ENCODE assay signal across 8 cellular contexts in the genomic region with DNA sequence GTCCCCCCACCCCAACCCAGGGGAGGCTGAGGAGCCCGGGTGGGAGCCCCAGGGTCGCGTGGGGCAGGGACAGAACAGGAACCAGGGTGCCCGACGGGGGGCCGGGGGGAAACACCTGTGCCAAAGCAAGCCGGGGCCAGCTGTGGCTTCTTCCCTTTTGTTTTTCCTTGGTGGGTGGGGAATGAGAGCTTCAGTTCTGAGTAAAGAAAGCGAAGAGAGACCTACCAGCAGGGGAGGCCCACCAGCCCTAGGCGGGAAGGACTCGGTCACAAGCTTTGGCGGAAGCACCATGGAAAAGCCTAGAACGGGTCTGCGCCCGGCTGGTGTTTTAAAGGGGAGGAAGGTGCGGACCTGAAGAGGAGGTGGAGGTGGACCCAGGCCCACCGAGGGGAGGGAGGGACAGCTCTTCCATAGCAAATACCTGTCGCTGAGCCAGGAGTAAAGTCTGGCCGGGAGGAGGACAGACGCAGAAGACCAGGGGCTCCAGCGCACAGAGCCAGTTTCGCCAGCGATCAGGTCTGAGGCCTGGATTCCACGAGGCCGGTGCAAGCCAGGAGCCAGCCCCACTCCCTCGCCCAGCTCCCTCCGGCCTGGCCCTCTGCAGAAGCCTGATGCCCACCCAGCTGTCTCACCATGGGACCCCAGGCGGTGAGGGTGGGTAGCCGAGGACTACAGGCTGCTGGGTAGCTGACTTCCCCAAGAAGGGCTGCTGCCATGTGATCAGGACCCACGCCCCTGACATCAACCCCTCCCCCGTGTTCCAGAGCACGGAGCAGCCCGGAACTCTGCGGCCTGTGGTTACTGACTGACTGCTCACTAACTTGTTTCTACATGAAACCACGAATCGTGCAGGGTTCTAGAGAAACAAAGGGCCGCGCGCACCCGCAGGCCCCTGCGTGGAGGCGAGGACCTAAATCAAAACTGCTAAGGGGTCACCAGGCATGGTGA. TPM values are rescaled to one million over a fixed set of nuclear protein-coding genes. Genes with fewer than 3 reads are reported as not detected.
DNase-seq lines count a peak whose midpoint lies in the region; ATAC-seq and TF ChIP-seq lines count a peak whose summit lies in the region.

No MANE protein-coding gene starts in this region.

- no peaks in the 10 kb centered on the region for H3K9me3 ChIP-seq in vagina

- H3K27ac Mint-ChIP-seq in glutamatergic neuron (ENCODE audit: unreplicated experiment) (peak overlapping the region; percentile 53), progenitor cell of endocrine pancreas (peak overlapping the region; percentile 90)

- TF ChIP-seq CTCF in glutamatergic neuron (IDR thresholded peaks at IDR 0.05; ENCODE audit: partially characterized antibody, unreplicated experiment), result no peak
- TF ChIP-seq CTCF in progenitor cell of endocrine pancreas (IDR thresholded peaks at IDR 0.05; ENCODE audit: unreplicated experiment), result no peak
- TF ChIP-seq CTCF in vagina (IDR thresholded peaks at IDR 0.05), result no peak

- H3K36me3 ChIP-seq in vagina, result no peaks in the 10 kb centered on the region

- intact Hi-C loops in vagina (cut with DNase I), result loop anchor here (10.0 kb wide), 1 partner anchor 391 kb away; no protein-coding TSS in a partner anchor

- H3K4me3 ChIP-seq in vagina, result peak overlapping the region; percentile 96 to 97

- no peaks in the 10 kb centered on the region for H3K27me3 ChIP-seq in vagina

- H3K27me3 Mint-ChIP-seq in glutamatergic neuron (ENCODE audit: unreplicated experiment) (peaks cover 6% of the 10 kb centered on the region), progenitor cell of endocrine pancreas (no peaks in the 10 kb centered on the region)

- peak overlapping the region; percentile 99 for H3K27ac ChIP-seq in vagina

- H3K4me3 Mint-ChIP-seq in glutamatergic neuron (ENCODE audit: unreplicated experiment), result peak overlapping the region; percentile 70
- H3K4me3 Mint-ChIP-seq in progenitor cell of endocrine pancreas (ENCODE audit: low read depth), result peak overlapping the region; percentile 69

- peaks cover 91% of the 10 kb centered on the region for H3K4me1 ChIP-seq in vagina

- H3K9me3 Mint-ChIP-seq in glutamatergic neuron (ENCODE audit: unreplicated experiment) (peaks cover 5% of the 10 kb centered on the region), progenitor cell of endocrine pancreas (ENCODE audit: low read depth) (no peaks in the 10 kb centered on the region)

- H3K4me1 Mint-ChIP-seq in glutamatergic neuron (ENCODE audit: low read depth, unreplicated experiment) (peaks cover 43% of the 10 kb centered on the region), progenitor cell of endocrine pancreas (ENCODE audit: low read depth) (peaks cover 44% of the 10 kb centered on the region)

- peak in 1 of 2 donors; percentile 44 for TF ChIP-seq POLR2A in vagina (IDR thresholded peaks at IDR 0.05)

- H3K36me3 Mint-ChIP-seq in glutamatergic neuron (ENCODE audit: unreplicated experiment) (no peaks in the 10 kb centered on the region), progenitor cell of endocrine pancreas (ENCODE audit: insufficient read depth) (peaks cover 7% of the 10 kb centered on the region)

- peak; percentile 40 for DNase-seq in OCI-M2 (lab: John Stamatoyannopoulos, UW; ENCODE audit: unreplicated experiment)
- peak; percentile 82 for DNase-seq in activated effector memory CD4-positive, alpha-beta T cell treated with Interleukin-2 at 50 U/mL for 16 hours
- no peak for DNase-seq in glutamatergic neuron
- no peak for DNase-seq in progenitor cell of endocrine pancreas (ENCODE audit: low spot score, unreplicated experiment)
- no peak for DNase-seq in vagina (ENCODE audit: extremely low spot score in 2 of 2)
- no peak for DNase-seq in NCI-H1105 treated with DMSO at 0.1 percent for 48 hours (lab: John Stamatoyannopoulos, UW)

- ATAC-seq in GM18502 (IDR thresholded peaks at IDR 0.05; ENCODE audit: poor library complexity, unreplicated experiment), result peak; percentile 64
- peak; percentile 60 for ATAC-seq in HG02840 (IDR thresholded peaks at IDR 0.05; ENCODE audit: low FRiP score, unreplicated experiment)

RNA-seq across cellular contexts. Expression of gene MGAT1, which starts 0.8 kb away (rescaled TPM):
- total RNA-seq in glutamatergic neuron (ENCODE audit: unreplicated experiment) (45.6 TPM), progenitor cell of endocrine pancreas (63.8 and 66.9 TPM in 2 replicates), vagina (152 TPM)

RNA-seq across cellular contexts. Expression of gene ZFP62, which starts 57.6 kb away (rescaled TPM):
- 27.0 TPM for total RNA-seq in glutamatergic neuron (ENCODE audit: unreplicated experiment)
- 62.0 and 63.1 TPM in 2 replicates for total RNA-seq in progenitor cell of endocrine pancreas
- total RNA-seq in vagina, result 22.3 TPM

Comparison
In these comparisons a context has a peak if more than half of its experiments do, and no peak if none do; other contexts are left out.
1. DNase-seq: peak in OCI-M2 (single experiment) and activated effector memory CD4-positive, alpha-beta T cell treated with Interleukin-2 at 50 U/mL for 16 hours (single experiment); none in glutamatergic neuron (single experiment), progenitor cell of endocrine pancreas (single experiment), vagina (0 of 2) and NCI-H1105 treated with DMSO at 0.1 percent for 48 hours (single experiment).